In the genomic region with DNA sequence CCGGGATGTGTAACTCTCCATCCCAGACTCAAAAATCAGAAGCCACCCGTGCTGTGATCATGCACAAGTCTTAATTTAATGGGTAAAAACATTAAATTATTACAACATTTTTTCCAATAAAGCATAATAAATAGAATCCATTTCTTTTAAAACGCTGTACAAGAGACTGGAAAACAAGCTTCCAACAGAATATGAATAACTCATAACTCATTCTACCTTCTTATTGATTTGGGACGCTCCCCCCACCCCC, we compare ENCODE assay signal across 8 cellular contexts. TPM values are rescaled to one million over a fixed set of nuclear protein-coding genes. Genes with fewer than 3 reads are reported as not detected.
DNase-seq lines count a peak whose midpoint lies in the region; ATAC-seq and TF ChIP-seq lines count a peak whose summit lies in the region.

No MANE protein-coding gene starts in this region.

- peak overlapping the region; percentile 75 for H3K4me2 ChIP-seq in MM.1S (ENCODE audit: low read depth, low read length)
- peak overlapping the region; percentile 91 for H3K4me2 ChIP-seq in neural cell (ENCODE audit: low read length)

- TF ChIP-seq RAD21 in neural cell (conservative IDR thresholded peaks at IDR 0.05): no peak

- no peak for ATAC-seq in GM18861 (IDR thresholded peaks at IDR 0.05; ENCODE audit: unreplicated experiment)

- H2AFZ ChIP-seq in MM.1S (ENCODE audit: low read length): no peak overlapping the region
- H2AFZ ChIP-seq in neural cell (ENCODE audit: low read depth, low read length): no peak overlapping the region

- H3K79me2 ChIP-seq in MM.1S (ENCODE audit: low read length) (peaks cover 28% of the 10 kb centered on the region), neural cell (replicated peaks; ENCODE audit: insufficient read depth, low read length) (peaks cover 19% of the 10 kb centered on the region)

- peak overlapping the region; percentile 55; the same call in 1 of the 2 replicates for H3K27ac ChIP-seq in MM.1S (ENCODE audit: low read length)
- H3K27ac ChIP-seq in duodenal mucosa (ENCODE audit: low read depth, low read length): peak overlapping the region; percentile 66
- peak overlapping the region; percentile 63 for H3K27ac ChIP-seq in neural cell (ENCODE audit: low read length)

- TF ChIP-seq CTCF in BE2C (IDR thresholded peaks at IDR 0.05; ENCODE audit: low read depth, low read length): no peak
- TF ChIP-seq CTCF in MM.1S (IDR thresholded peaks at IDR 0.05; ENCODE audit: low read length): no peak
- TF ChIP-seq CTCF in neural cell (IDR thresholded peaks at IDR 0.05; ENCODE audit: poor library complexity, severe bottlenecking): no peak

- H3K4me3 ChIP-seq in BE2C (ENCODE audit: low read depth, low read length) (peak overlapping the region; percentile 72), MM.1S (ENCODE audit: low read length) (peak overlapping the region; percentile 44; the same call in 1 of the 2 replicates), duodenal mucosa (ENCODE audit: low read depth in 1 of 2, low read length in 2 of 2) (peak overlapping the region; percentile 55 to 62), neural cell (ENCODE audit: low read length) (peak overlapping the region; percentile 92)

- H3K36me3 ChIP-seq in BE2C (peaks cover 6% of the 10 kb centered on the region), MM.1S (replicated peaks; ENCODE audit: insufficient read depth, low read length) (no peaks in the 10 kb centered on the region), duodenal mucosa (ENCODE audit: control insufficient read depth in 1 of 2, insufficient read depth in 2 of 2, low read length in 2 of 2) (peaks cover 0 to 2% of the 10 kb centered on the region in 2 donors), neural cell (ENCODE audit: insufficient read depth, low read length) (no peaks in the 10 kb centered on the region)

- H3K9me3 ChIP-seq in BE2C (no peaks in the 10 kb centered on the region), MM.1S (replicated peaks; ENCODE audit: insufficient read depth, low read length) (no peaks in the 10 kb centered on the region), duodenal mucosa (ENCODE audit: control insufficient read depth in 1 of 2, low read length in 2 of 2) (no peaks in the 10 kb centered on the region), neural cell (ENCODE audit: low read length) (no peaks in the 10 kb centered on the region)

- H3K27me3 ChIP-seq in BE2C: no peaks in the 10 kb centered on the region
- no peaks in the 10 kb centered on the region for H3K27me3 ChIP-seq in MM.1S (replicated peaks; ENCODE audit: insufficient read depth, low read length)
- no peaks in the 10 kb centered on the region for H3K27me3 ChIP-seq in duodenal mucosa (ENCODE audit: control insufficient read depth in 1 of 2, insufficient read depth in 2 of 2, low read length in 2 of 2)
- no peaks in the 10 kb centered on the region for H3K27me3 ChIP-seq in neural cell (ENCODE audit: insufficient read depth, low read depth, low read length)

- no peak for DNase-seq in BE2C
- DNase-seq in MM.1S: no peak
- no peak for DNase-seq in NCI-H2029 treated with DMSO at 0.1 percent for 48 hours (lab: John Stamatoyannopoulos, UW)
- no peak for DNase-seq in HT-29 (ENCODE audit: low spot score)
- no peak for DNase-seq in cerebellum (ENCODE audit: low spot score)

- peaks cover 5% of the 10 kb centered on the region for H3K4me1 ChIP-seq in BE2C
- H3K4me1 ChIP-seq in MM.1S (ENCODE audit: low read length): peaks cover 27% of the 10 kb centered on the region
- H3K4me1 ChIP-seq in duodenal mucosa (ENCODE audit: control insufficient read depth in 1 of 2, insufficient read depth in 2 of 2, low read length in 2 of 2): peaks cover 29 to 38% of the 10 kb centered on the region in 2 donors

- H4K20me1 ChIP-seq in MM.1S (ENCODE audit: insufficient read depth, low read length) (0 out of 2 replicates have a peak, but pooled peaks cover 5% of the 10 kb centered on the region), neural cell (ENCODE audit: insufficient read depth) (no peaks in the 10 kb centered on the region)

- TF ChIP-seq EP300 in neural cell (conservative IDR thresholded peaks at IDR 0.05; ENCODE audit: poor library complexity, severe bottlenecking): no peak

- no peak overlapping the region for H3K9ac ChIP-seq in MM.1S (ENCODE audit: low read length)
- H3K9ac ChIP-seq in duodenal mucosa (ENCODE audit: low read depth in 1 of 2, low read length in 2 of 2): peak overlapping the region; percentile 26 to 45
- peak overlapping the region; percentile 83 for H3K9ac ChIP-seq in neural cell (ENCODE audit: low read length)

- H3K9me2 ChIP-seq in MM.1S (replicated peaks; ENCODE audit: insufficient read depth, low read length) (no peaks in the 10 kb centered on the region), neural cell (ENCODE audit: insufficient read depth, low read length) (no peaks in the 10 kb centered on the region)

- H3F3A ChIP-seq in MM.1S (ENCODE audit: insufficient read depth, low read length) (peaks cover 20% of the 10 kb centered on the region), neural cell (ENCODE audit: insufficient read depth, low read length, poor library complexity, severe bottlenecking) (no peaks in the 10 kb centered on the region)

TF ChIP-seq in neural cell, 6 proteins besides CTCF, POLR2A, EP300 and RAD21:
- TF ChIP-seq EZH2 (IDR thresholded peaks at IDR 0.05; ENCODE audit: borderline replicate concordance, insufficient read depth, low read length, poor library complexity, severe bottlenecking) (no peak), SMC3 (conservative IDR thresholded peaks at IDR 0.05; ENCODE audit: poor library complexity) (no peak)

RNA-seq across cellular contexts. Expression of a gene that starts 0.5 kb away (rescaled TPM):
- 97.7 TPM for polyA plus RNA-seq in BE2C (2012; ENCODE audit: insufficient read depth, insufficient read length, low read depth)
- polyA plus RNA-seq in neural cell: 5.3 and 6.5 TPM in 2 replicates
- 6.5 and 7.5 TPM in 2 replicates for polyA minus RNA-seq in neural cell
- 38.3 and 68.1 TPM in 2 replicates for total RNA-seq in HT-29 (2014; rRNA removed; shearing (Covaris generic))
- 5.9 TPM for total RNA-seq in cerebellum

RNA-seq across cellular contexts. Expression of a gene that starts 2.4 kb away (rescaled TPM):
- polyA plus RNA-seq in BE2C (2012; ENCODE audit: insufficient read depth, insufficient read length, low read depth): 15.5 TPM
- polyA plus RNA-seq in neural cell: 333 and 339 TPM in 2 replicates
- polyA minus RNA-seq in neural cell: 98.5 and 118 TPM in 2 replicates
- total RNA-seq in HT-29 (2014; rRNA removed; shearing (Covaris generic)): 21.1 and 23.0 TPM in 2 replicates
- total RNA-seq in cerebellum: 38.2 TPM

RNA-seq across cellular contexts. Expression of a gene that starts 20.8 kb away (rescaled TPM):
- not detected for polyA plus RNA-seq in BE2C (2012; ENCODE audit: insufficient read depth, insufficient read length, low read depth)
- polyA plus RNA-seq in neural cell: 0.38 and 3.7 TPM in 2 replicates
- polyA minus RNA-seq in neural cell: not detected in 2 replicates
- 154 and 159 TPM in 2 replicates for total RNA-seq in HT-29 (2014; rRNA removed; shearing (Covaris generic))
- total RNA-seq in cerebellum: 3.0 TPM

RNA-seq across cellular contexts. Expression of a gene that starts 22.6 kb away (rescaled TPM):
- 144 TPM for polyA plus RNA-seq in BE2C (2012; ENCODE audit: insufficient read depth, insufficient read length, low read depth)
- 50.2 and 59.3 TPM in 2 replicates for polyA plus RNA-seq in neural cell
- 38.4 and 54.3 TPM in 2 replicates for polyA minus RNA-seq in neural cell
- total RNA-seq in HT-29 (2014; rRNA removed; shearing (Covaris generic)): 36.0 and 36.8 TPM in 2 replicates
- 10.3 TPM for total RNA-seq in cerebellum

RNA-seq across cellular contexts. Expression of a gene that starts 49.1 kb away (rescaled TPM):
- polyA plus RNA-seq in BE2C (2012; ENCODE audit: insufficient read depth, insufficient read length, low read depth): not detected
- polyA plus RNA-seq in neural cell: not detected in 2 replicates
- polyA minus RNA-seq in neural cell: not detected in 2 replicates
- total RNA-seq in HT-29 (2014; rRNA removed; shearing (Covaris generic)): not detected in 2 replicates
- total RNA-seq in cerebellum: 0.18 TPM

Comparison
In these comparisons a context has a peak if more than half of its experiments do, and no peak if none do; other contexts are left out.
1. RNA of a gene that starts 20.8 kb away (total RNA-seq): 154 to 159 TPM in HT-29; 3.0 TPM in cerebellum (single experiment); every median in the first group is over 10 times any median in the second.
2. Peak in every context shown above with its lines, with median percentiles within 50 percentile points of each other: H3K4me3 ChIP-seq and H3K27ac ChIP-seq.